15 cellular contexts compared by ENCODE assay signal in the genomic region with DNA sequence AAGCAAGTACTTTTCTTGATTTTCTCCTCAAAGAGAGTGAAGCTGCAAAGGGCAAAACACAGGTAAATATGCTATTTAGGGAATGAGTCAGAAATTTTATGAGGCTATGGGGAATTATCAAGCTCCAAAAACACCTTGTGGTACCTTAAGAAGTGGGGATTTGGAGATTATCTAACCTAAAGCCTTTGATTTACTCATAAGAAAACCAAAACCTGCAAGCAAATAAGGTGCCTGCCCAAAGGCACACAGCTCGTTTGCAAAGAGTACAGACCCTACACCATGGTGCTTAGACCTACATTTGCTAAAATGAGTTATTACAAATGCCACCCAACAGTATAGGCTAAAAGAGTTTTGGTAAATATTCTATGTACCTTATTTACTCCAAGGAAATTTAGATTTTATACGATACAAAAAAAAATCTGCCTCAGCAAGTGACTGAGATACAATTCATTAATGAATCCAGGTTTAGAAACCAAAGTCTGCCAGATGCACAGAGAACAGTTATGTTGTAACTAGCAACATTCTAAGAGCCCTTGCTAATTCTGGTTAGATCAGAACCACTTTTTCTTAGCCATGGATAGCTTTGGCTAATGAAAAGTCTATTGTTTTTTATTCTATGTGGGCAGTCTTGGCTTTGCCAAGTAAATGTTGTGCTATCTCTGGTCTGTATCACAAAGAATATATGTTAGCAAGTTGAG.
A peak's percentile ranks its signal among the peaks of the same experiment; 100 is the strongest.
DNase-seq lines count a peak whose midpoint lies in the region; ATAC-seq and TF ChIP-seq lines count a peak whose summit lies in the region.
"Had no signal": no experiment of that assay in that cellular context is flagged by ENCODE, and none has a peak within 500 bp of the region (broad histone marks: within the 10 kb centered on the region; RNA-seq: fewer than 3 reads in every experiment).

No MANE protein-coding gene starts in this region.

- H3K9me3 ChIP-seq in ascending aorta = no peaks in the 10 kb centered on the region

- DNase-seq in NCI-H82 (lab: John Stamatoyannopoulos, UW) = peak; percentile 63
- no peak for DNase-seq in ascending aorta (ENCODE audit: low spot score in 2 of 2)
- no peak for DNase-seq in activated CD8-positive, alpha-beta T cell treated with anti-CD3 and anti-CD28 coated beads for 36 hours
- no peak for DNase-seq in NCI-H1436 treated with DMSO at 0.1 percent for 48 hours (lab: John Stamatoyannopoulos, UW)
- no peak for DNase-seq in T-helper 9 cell
- DNase-seq: activated CD4-positive, alpha-beta T cell treated with anti-CD3 and anti-CD28 coated beads for 4 hours; activated T-cell treated with anti-CD3 and anti-CD28 coated beads, Interleukin-2, amount 50 U/mL, for 48 hours; GM23248; midbrain; NCI-H1694 treated with DMSO at 0.1 percent for 48 hours; stimulated activated naive CD4-positive, alpha-beta T cell had no signal

- POLR2A ChIA-PET in activated CD8-positive, alpha-beta T cell treated with anti-CD3 and anti-CD28 coated beads for 36 hours (lab: Charles Lee) = no interaction called here

- no peak overlapping the region for H3K4me3 Mint-ChIP-seq in activated CD8-positive, alpha-beta T cell treated with anti-CD3 and anti-CD28 coated beads for 36 hours
- H3K4me3 Mint-ChIP-seq: T-helper 2 cell treated with Interferon-gamma antibody and Interleukin-4, amounts not matched to agents 5 μg/mL and 100 μg/mL, for 36 hours had no signal

- no peaks in the 10 kb centered on the region for H3K27me3 Mint-ChIP-seq in activated CD8-positive, alpha-beta T cell treated with anti-CD3 and anti-CD28 coated beads for 36 hours

- H3K27ac ChIP-seq in ascending aorta = no peak overlapping the region
- H3K27ac ChIP-seq: GM23248 had no signal

- ATAC-seq in GM18909 (IDR thresholded peaks at IDR 0.05; ENCODE audit: poor library complexity, unreplicated experiment) = peak; percentile 69
- ATAC-seq in GM21528 (IDR thresholded peaks at IDR 0.05; ENCODE audit: low FRiP score, unreplicated experiment) = peak; percentile 71
- peak; percentile 79 for ATAC-seq in HG02981 (IDR thresholded peaks at IDR 0.05; ENCODE audit: unreplicated experiment)
- no peak for ATAC-seq in activated CD8-positive, alpha-beta T cell treated with anti-CD3 and anti-CD28 coated beads for 36 hours

- H3K9me3 Mint-ChIP-seq in activated CD8-positive, alpha-beta T cell treated with anti-CD3 and anti-CD28 coated beads for 36 hours = no peaks in the 10 kb centered on the region
- H3K9me3 Mint-ChIP-seq: T-helper 2 cell treated with Interferon-gamma antibody and Interleukin-4, amounts not matched to agents 5 μg/mL and 100 μg/mL, for 36 hours had no signal

- no peaks in the 10 kb centered on the region for H3K36me3 ChIP-seq in ascending aorta

- no peak overlapping the region for H3K4me3 ChIP-seq in ascending aorta
- H3K4me3 ChIP-seq: GM23248 had no signal

- no peak overlapping the region for H3K27ac Mint-ChIP-seq in activated CD8-positive, alpha-beta T cell treated with anti-CD3 and anti-CD28 coated beads for 36 hours
- H3K27ac Mint-ChIP-seq: T-helper 2 cell treated with Interferon-gamma antibody and Interleukin-4, amounts not matched to agents 5 μg/mL and 100 μg/mL, for 36 hours had no signal

- TF ChIP-seq CTCF in ascending aorta (IDR thresholded peaks at IDR 0.05) = no peak
- TF ChIP-seq CTCF in activated CD8-positive, alpha-beta T cell treated with anti-CD3 and anti-CD28 coated beads for 36 hours (IDR thresholded peaks at IDR 0.05) = no peak

- intact Hi-C loops in ascending aorta (cut with DNase I) = no loop called here
- intact Hi-C loops in activated CD8-positive, alpha-beta T cell treated with anti-CD3 and anti-CD28 coated beads for 36 hours (cut with micrococcal nuclease) = no loop called here

- CTCF ChIA-PET in activated CD8-positive, alpha-beta T cell treated with anti-CD3 and anti-CD28 coated beads for 36 hours (lab: Charles Lee) = interaction anchor here (0.6 to 1.0 kb wide), 2 partner anchors 507 to 755 kb away, joined by 3 read pairs; no protein-coding TSS in a partner anchor

- H3K4me1 Mint-ChIP-seq in activated CD8-positive, alpha-beta T cell treated with anti-CD3 and anti-CD28 coated beads for 36 hours (ENCODE audit: low read depth) = no peaks in the 10 kb centered on the region

- H3K36me3 Mint-ChIP-seq in activated CD8-positive, alpha-beta T cell treated with anti-CD3 and anti-CD28 coated beads for 36 hours (ENCODE audit: low read depth) = peaks cover 4% of the 10 kb centered on the region

- H3K4me1 ChIP-seq in ascending aorta = no peaks in the 10 kb centered on the region

- no peaks in the 10 kb centered on the region for H3K27me3 ChIP-seq in ascending aorta
